8 cellular contexts compared by ENCODE assay signal in genomic region chr4:336099-336892, GRCh38. TPM values are rescaled to one million over a fixed set of nuclear protein-coding genes. Genes with fewer than 3 reads are reported as not detected.
DNase-seq lines count a peak whose midpoint lies in the region; ATAC-seq and TF ChIP-seq lines count a peak whose summit lies in the region.

No MANE protein-coding gene starts in this region.

- no peak for TF ChIP-seq CTCF in VCaP (conservative IDR thresholded peaks at IDR 0.05)
- no peak for TF ChIP-seq CTCF in esophagus muscularis mucosa (IDR thresholded peaks at IDR 0.05)

- peak overlapping the region; percentile 88 to 96 (median 92) for H3K4me3 ChIP-seq in esophagus muscularis mucosa

- H3K36me3 ChIP-seq in esophagus muscularis mucosa: no peaks in the 10 kb centered on the region

- ATAC-seq in natural killer cell treated with Interleukin-12 subunit alpha and Interleukin-12 subunit beta and Interleukin-15 and Interleukin-18, amount 100 ng/mL, for 72 hours: no peak
- no peak for ATAC-seq in HG03565 (IDR thresholded peaks at IDR 0.05; ENCODE audit: unreplicated experiment)
- no peak for ATAC-seq in HG03095 (IDR thresholded peaks at IDR 0.05; ENCODE audit: unreplicated experiment)

- intact Hi-C loops in esophagus muscularis mucosa (cut with DNase I): loop anchor here (5.0 kb wide), 1 partner anchor 94 kb away; no protein-coding TSS in a partner anchor

- H3K9me3 Mint-ChIP-seq in activated T-cell treated with anti-CD3 and anti-CD28 coated beads, Interleukin-2, amount 50 U/mL, for 24 hours: peaks cover 41% of the 10 kb centered on the region
- peaks cover 10% of the 10 kb centered on the region for H3K9me3 Mint-ChIP-seq in natural killer cell treated with Interleukin-12 subunit alpha and Interleukin-12 subunit beta and Interleukin-15 and Interleukin-18, amount 100 ng/mL, for 72 hours

- H3K27me3 Mint-ChIP-seq in activated T-cell treated with anti-CD3 and anti-CD28 coated beads, Interleukin-2, amount 50 U/mL, for 24 hours: no peaks in the 10 kb centered on the region
- no peaks in the 10 kb centered on the region for H3K27me3 Mint-ChIP-seq in natural killer cell treated with Interleukin-12 subunit alpha and Interleukin-12 subunit beta and Interleukin-15 and Interleukin-18, amount 100 ng/mL, for 72 hours

- peak overlapping the region; percentile 60 for H3K27ac Mint-ChIP-seq in activated T-cell treated with anti-CD3 and anti-CD28 coated beads, Interleukin-2, amount 50 U/mL, for 24 hours
- peak overlapping the region in 1 of 2 donors; percentile 14 for H3K27ac Mint-ChIP-seq in natural killer cell treated with Interleukin-12 subunit alpha and Interleukin-12 subunit beta and Interleukin-15 and Interleukin-18, amount 100 ng/mL, for 72 hours

- H3K27me3 ChIP-seq in esophagus muscularis mucosa: no peaks in the 10 kb centered on the region

- DNase-seq in activated T-cell treated with anti-CD3 and anti-CD28 coated beads, Interleukin-2, amount 50 U/mL, for 24 hours: peak; percentile 33
- DNase-seq in activated T-cell treated with anti-CD3 and anti-CD28 coated beads, Interleukin-2, amount 50 U/mL, for 1 hour: no peak
- no peak for DNase-seq in esophagus muscularis mucosa (ENCODE audit: extremely low spot score)
- no peak for DNase-seq in natural killer cell treated with Interleukin-12 subunit alpha and Interleukin-12 subunit beta and Interleukin-15 and Interleukin-18, amount 100 ng/mL, for 72 hours (ENCODE audit: low spot score)
- DNase-seq in NCI-H2081 treated with DMSO at 0.1 percent for 48 hours (lab: John Stamatoyannopoulos, UW): no peak

- no peak for TF ChIP-seq POLR2A in esophagus muscularis mucosa (IDR thresholded peaks at IDR 0.05; ENCODE audit: low read depth)

- WGBS in esophagus muscularis mucosa: 32% methylated on average over 6 of the region's 71 CpGs

- peaks cover 21 to 39% (median 26%) of the 10 kb centered on the region in 4 donors for H3K4me1 ChIP-seq in esophagus muscularis mucosa

- no peak for TF ChIP-seq EP300 in esophagus muscularis mucosa (IDR thresholded peaks at IDR 0.05)

- peaks cover 59% of the 10 kb centered on the region for H3K36me3 Mint-ChIP-seq in activated T-cell treated with anti-CD3 and anti-CD28 coated beads, Interleukin-2, amount 50 U/mL, for 24 hours (ENCODE audit: low read depth)
- H3K36me3 Mint-ChIP-seq in natural killer cell treated with Interleukin-12 subunit alpha and Interleukin-12 subunit beta and Interleukin-15 and Interleukin-18, amount 100 ng/mL, for 72 hours: peaks cover 18% of the 10 kb centered on the region

- peak overlapping the region; percentile 67 for H3K4me3 Mint-ChIP-seq in activated T-cell treated with anti-CD3 and anti-CD28 coated beads, Interleukin-2, amount 50 U/mL, for 24 hours
- peak overlapping the region; percentile 53 for H3K4me3 Mint-ChIP-seq in natural killer cell treated with Interleukin-12 subunit alpha and Interleukin-12 subunit beta and Interleukin-15 and Interleukin-18, amount 100 ng/mL, for 72 hours

- H3K27ac ChIP-seq in VCaP: peak overlapping the region; percentile 91
- peak overlapping the region; percentile 90 to 98 (median 96) for H3K27ac ChIP-seq in esophagus muscularis mucosa (replicated peaks in 1 of 4)

- H3K4me1 Mint-ChIP-seq in activated T-cell treated with anti-CD3 and anti-CD28 coated beads, Interleukin-2, amount 50 U/mL, for 24 hours (ENCODE audit: low read depth): peaks cover 33% of the 10 kb centered on the region
- peaks cover 37 to 38% of the 10 kb centered on the region in 2 donors for H3K4me1 Mint-ChIP-seq in natural killer cell treated with Interleukin-12 subunit alpha and Interleukin-12 subunit beta and Interleukin-15 and Interleukin-18, amount 100 ng/mL, for 72 hours (ENCODE audit: low read depth in 2 of 2)

- H3K9me3 ChIP-seq in esophagus muscularis mucosa: no peaks in the 10 kb centered on the region

RNA-seq across cellular contexts. Expression of gene ZNF141, which starts 1.3 kb away (rescaled TPM):
- total RNA-seq in esophagus muscularis mucosa: 10 to 100 TPM in 2 of 4 donors, 1 to 10 TPM in 2; 8.6 to 15.0 (median 10.1) TPM
- 10 to 100 TPM; 26.5 to 37.6 TPM for total RNA-seq in natural killer cell treated with Interleukin-12 subunit alpha and Interleukin-12 subunit beta and Interleukin-15 and Interleukin-18, amount 100 ng/mL, for 72 hours

RNA-seq across cellular contexts. Expression of gene ZNF732, which starts 31.0 kb away (rescaled TPM):
- under 1 TPM in 1 of 4 donors, not detected in 3; 0.50 TPM for total RNA-seq in esophagus muscularis mucosa
- total RNA-seq in natural killer cell treated with Interleukin-12 subunit alpha and Interleukin-12 subunit beta and Interleukin-15 and Interleukin-18, amount 100 ng/mL, for 72 hours: not detected
